Comparison of ENCODE assay signal across 16 cellular contexts in the genomic region with DNA sequence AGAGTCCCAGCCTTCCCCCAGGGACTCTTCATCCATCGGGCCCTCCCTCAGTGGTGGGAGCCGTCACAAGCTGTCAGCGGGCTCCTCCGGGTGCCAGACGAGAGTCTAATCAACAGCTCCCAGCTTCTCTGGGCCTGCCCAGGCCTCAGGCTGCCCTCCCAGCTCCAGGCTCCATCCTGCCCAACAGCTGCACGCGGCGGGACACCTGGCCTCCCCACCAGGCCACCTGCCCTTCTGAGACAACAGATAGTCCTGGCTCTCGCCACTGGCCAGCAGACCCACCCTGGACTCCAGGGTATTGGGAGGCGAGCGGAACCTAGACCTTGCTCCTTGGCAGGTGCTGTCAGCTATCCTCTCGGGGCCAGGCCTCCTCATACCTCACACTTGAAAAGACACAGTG. TPM values are rescaled to one million over a fixed set of nuclear protein-coding genes. Genes with fewer than 3 reads are reported as not detected.
"Had no signal": no experiment of that assay in that cellular context is flagged by ENCODE, and none has a peak within 500 bp of the region (broad histone marks: within the 10 kb centered on the region; RNA-seq: fewer than 3 reads in every experiment).

No MANE protein-coding gene starts in this region.

- H3K27me3 ChIP-seq: ascending aorta, thyroid gland, vagina had no signal

- H3K36me3 ChIP-seq: ascending aorta, esophagus muscularis mucosa, lower lobe of right lung, thyroid gland, vagina had no signal

- H3K9me3 ChIP-seq: ascending aorta, esophagus muscularis mucosa, lower lobe of right lung, thyroid gland, vagina had no signal

- H3K27ac ChIP-seq: ascending aorta, esophagus muscularis mucosa, lower lobe of right lung, thyroid gland, vagina, VCaP had no signal

- ATAC-seq: activated CD4-positive, alpha-beta T cell treated with anti-CD3 and anti-CD28 coated beads for 36 hours; activated CD8-positive, alpha-beta T cell treated with anti-CD3 and anti-CD28 coated beads for 36 hours; left cardiac atrium; lower lobe of right lung; naive thymus-derived CD4-positive, alpha-beta T cell; right cardiac atrium had no signal

- H3K4me3 ChIP-seq: ascending aorta, esophagus muscularis mucosa, lower lobe of right lung, thyroid gland, vagina had no signal

- H3K27ac Mint-ChIP-seq: activated CD4-positive, alpha-beta T cell treated with anti-CD3 and anti-CD28 coated beads for 36 hours; activated CD8-positive, alpha-beta T cell treated with anti-CD3 and anti-CD28 coated beads for 36 hours; naive thymus-derived CD4-positive, alpha-beta T cell; progenitor cell of endocrine pancreas had no signal

- H3K4me3 Mint-ChIP-seq: activated CD4-positive, alpha-beta T cell treated with anti-CD3 and anti-CD28 coated beads for 36 hours; activated CD8-positive, alpha-beta T cell treated with anti-CD3 and anti-CD28 coated beads for 36 hours had no signal

- H3K9me3 Mint-ChIP-seq: activated CD8-positive, alpha-beta T cell treated with anti-CD3 and anti-CD28 coated beads for 36 hours; naive thymus-derived CD4-positive, alpha-beta T cell had no signal

- DNase-seq: activated CD4-positive, alpha-beta T cell treated with anti-CD3 and anti-CD28 coated beads for 36 hours; activated CD8-positive, alpha-beta memory T cell treated with anti-CD3 and anti-CD28 coated beads, Interleukin-2, amount 50 U/mL, for 4 hours; activated CD8-positive, alpha-beta T cell treated with anti-CD3 and anti-CD28 coated beads for 36 hours; hypothalamus; left cardiac atrium; lower lobe of right lung; naive thymus-derived CD4-positive, alpha-beta T cell; nucleus accumbens; right cardiac atrium; small intestine; thyroid gland had no signal

RNA-seq across cellular contexts. Expression of a gene that starts 3.1 kb away (rescaled TPM):
- total RNA-seq: activated CD4-positive, alpha-beta T cell treated with anti-CD3 and anti-CD28 coated beads for 36 hours; activated CD8-positive, alpha-beta T cell treated with anti-CD3 and anti-CD28 coated beads for 36 hours; ascending aorta; naive thymus-derived CD4-positive, alpha-beta T cell had no signal
